Comparison of ENCODE assay signal across 33 cellular contexts in the genomic region with DNA sequence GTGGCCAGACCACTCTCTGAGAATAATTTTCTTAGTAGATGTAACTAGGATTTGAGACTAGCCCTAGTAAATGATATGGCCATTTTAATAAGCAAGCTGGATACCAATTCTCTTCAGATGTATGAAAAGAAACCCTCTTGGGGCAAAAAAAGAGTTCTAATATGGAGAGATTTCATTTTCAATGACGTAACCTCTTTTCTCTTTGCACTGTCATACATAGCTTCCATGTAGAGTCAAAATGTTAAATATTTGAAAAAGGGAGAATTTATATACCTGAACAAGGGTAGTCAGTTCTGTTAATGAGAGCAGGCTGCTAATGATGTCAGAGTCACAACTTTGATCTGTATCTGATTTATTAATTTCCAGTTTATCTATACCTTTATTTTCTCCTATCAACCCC.
A peak's percentile ranks its signal among the peaks of the same experiment; 100 is the strongest.
DNase-seq lines count a peak whose midpoint lies in the region; ATAC-seq, FAIRE-seq and TF ChIP-seq lines count a peak whose summit lies in the region.
"Had no signal": no experiment of that assay in that cellular context is flagged by ENCODE, and none has a peak within 500 bp of the region (broad histone marks: within the 10 kb centered on the region; RNA-seq: fewer than 3 reads in every experiment).

No MANE protein-coding gene starts in this region.

- H3K27ac ChIP-seq in HepG2 (ENCODE audit: extremely low read length, insufficient read depth, low read length) (no peak overlapping the region), right lobe of liver (no peak overlapping the region), HEK293 (ENCODE audit: extremely low read depth, low read depth, low read length) (no peak overlapping the region), GM12878 (ENCODE audit: control insufficient read depth, insufficient read depth) (no peak overlapping the region)
- H3K27ac ChIP-seq: 22Rv1; A549; BLaER1; BLaER1 treated with 17β-estradiol and CSF1 and Interleukin-3, amounts not matched to agents 10 nM and 100 nM; C4-2B had no signal

- CTCF ChIA-PET in HepG2 (lab: Yijun Ruan, JAX; ENCODE audit: low intra/inter-chr PET ratio, low total read pairs) (no interaction called here), HEK293 (lab: Yijun Ruan, JAX) (interaction anchor here (0.7 kb wide), 1 partner anchor 203 kb away, joined by 3 read pairs; no protein-coding TSS in a partner anchor), GM12878 (lab: Yijun Ruan, JAX) (no interaction called here)

- H3K36me3 ChIP-seq in HepG2 (replicated peaks in 1 of 2; ENCODE audit: control insufficient read depth in 1 of 2, insufficient read depth in 2 of 2, low read length in 2 of 2) (no peaks in the 10 kb centered on the region), right lobe of liver (no peaks in the 10 kb centered on the region), HEK293 (ENCODE audit: control insufficient read depth in 2 of 2, insufficient read depth in 1 of 2, low read length in 2 of 2) (no peaks in the 10 kb centered on the region), GM12878 (ENCODE audit: control insufficient read depth in 2 of 2, insufficient read depth in 2 of 2, low read length in 1 of 2) (no peaks in the 10 kb centered on the region)
- H3K36me3 ChIP-seq: BE2C; BLaER1; BLaER1 treated with 17β-estradiol and CSF1 and Interleukin-3, amounts not matched to agents 10 nM and 100 nM had no signal

- TF ChIP-seq EP300 in HepG2 (IDR thresholded peaks at IDR 0.05; ENCODE audit: low read depth in 2 of 2, low read length in 2 of 2) = no peak
- TF ChIP-seq EP300 in HepG2 (CRISPR knock-in tag; IDR thresholded peaks at IDR 0.05; ENCODE audit: borderline replicate concordance) = no peak
- no peak for TF ChIP-seq EP300 in GM12878 (IDR thresholded peaks at IDR 0.05; ENCODE audit: borderline replicate concordance in 1 of 2, control insufficient read depth in 1 of 2, low read depth in 2 of 2, low read length in 2 of 2)

- SMC1A ChIA-PET in GM12878 (lab: Charles Lee; ENCODE audit: uncharacterized antibody, unreplicated experiment) = no interaction called here

- FAIRE-seq in HepG2 (lab: Jason Lieb, UNC) (no peak), GM12878 (lab: Jason Lieb, UNC) (no peak)
- FAIRE-seq: A204.1, A549, D721Med had no signal

- intact Hi-C loops in HepG2 (cut with micrococcal nuclease; ENCODE audit: unreplicated experiment) (no loop called here), right lobe of liver (cut with DNase I) (no loop called here), GM12878 (cut with micrococcal nuclease; ENCODE audit: unreplicated experiment) (no loop called here)

- ATAC-seq in HepG2 (no peak), right lobe of liver (no peak), GM12878 (no peak)
- ATAC-seq: A549; CD8-positive, alpha-beta T cell had no signal

- H2AFZ ChIP-seq in HepG2 (ENCODE audit: low read length) (no peak overlapping the region), GM12878 (ENCODE audit: control insufficient read depth, low read depth, low read length) (no peak overlapping the region)

- TF ChIP-seq CTCF in HepG2 (CRISPR knock-in tag; IDR thresholded peaks at IDR 0.05) = no peak
- no peak for TF ChIP-seq CTCF in right lobe of liver (IDR thresholded peaks at IDR 0.05)
- no peak for TF ChIP-seq CTCF in HEK293 (tag by site-specific recombination; IDR thresholded peaks at IDR 0.05)
- TF ChIP-seq CTCF in GM12878 (IDR thresholded peaks at IDR 0.05 in 2 of 3, conservative IDR thresholded peaks at IDR 0.05 in 1 of 3; ENCODE audit: control insufficient read depth in 2 of 3, extremely low read depth in 1 of 3, insufficient read depth in 1 of 3, low read depth in 3 of 3, low read length in 3 of 3) = no peak

- POLR2A ChIA-PET in HepG2 (lab: Yijun Ruan, JAX) (no interaction called here), HEK293 (lab: Yijun Ruan, JAX) (no interaction called here), GM12878 (lab: Charles Lee) (no interaction called here)

- TF ChIP-seq RAD21 in HepG2 (CRISPR knock-in tag; IDR thresholded peaks at IDR 0.05) (no peak), GM12878 (IDR thresholded peaks at IDR 0.05; ENCODE audit: insufficient read depth, low read depth, low read length) (no peak)

- DNase-seq in HepG2 (ENCODE audit: low spot score) (no peak), right lobe of liver (no peak), GM12878 (ENCODE audit: low read depth, low spot score) (no peak), NCI-H69 (lab: John Stamatoyannopoulos, UW) (no peak), T-helper 9 cell (no peak)
- DNase-seq: 8988T; ACHN; AML-193; BE2C; C1 segment of cervical spinal cord; Caco-2; Calu3; CD4-positive, alpha-beta memory T cell; CD4-positive, alpha-beta T cell; CD4-positive, CD25-positive, alpha-beta regulatory T cell; CD8-positive, alpha-beta memory T cell; CD8-positive, alpha-beta T cell; COR-L47; DMS 273 treated with DMSO at 0.1 percent for 48 hours; DMS153; DMS53; DMS79; DMS79 treated with DMSO at 0.1 percent for 48 hours; DND-41; EL had no signal

- TF ChIP-seq POLR2A in HepG2 (IDR thresholded peaks at IDR 0.05; ENCODE audit: insufficient read depth in 1 of 2, low read depth in 2 of 2, low read length in 2 of 2) (no peak), right lobe of liver (IDR thresholded peaks at IDR 0.05) (no peak), GM12878 (IDR thresholded peaks at IDR 0.05; ENCODE audit: low read depth, low read length) (no peak)

- RAD21 ChIA-PET in GM12878 (lab: Charles Lee; ENCODE audit: unreplicated experiment) = no interaction called here

- H3K27me3 ChIP-seq in HepG2 (ENCODE audit: control insufficient read depth in 1 of 2, insufficient read depth in 2 of 2, low read length in 2 of 2) (no peaks in the 10 kb centered on the region; a peak in 1 of 5 replicates), right lobe of liver (no peaks in the 10 kb centered on the region), GM12878 (replicated peaks in 1 of 2; ENCODE audit: control insufficient read depth in 2 of 2, insufficient read depth in 2 of 2, low read length in 1 of 2) (no peaks in the 10 kb centered on the region)
- H3K27me3 ChIP-seq: BE2C; BLaER1; BLaER1 treated with 17β-estradiol and CSF1 and Interleukin-3, amounts not matched to agents 10 nM and 100 nM had no signal

- in situ Hi-C loops in HepG2 (cut with HindIII; ENCODE audit: extremely low pct_ligation_motif_present, low pct_unique_long_range_greater_than_20kb) (loop anchor here (25.0 kb wide), 3 partner anchors 669 to 1769 kb away; no protein-coding TSS in a partner anchor), GM12878 (cut with MboI) (loop anchor here (10.0 kb wide), 1 partner anchor 667 kb away; no protein-coding TSS in a partner anchor)

- 7% methylated on average over 1 of the region's 1 CpG for WGBS in HepG2 (ENCODE audit: low lambda C conversion rate)
- 83% methylated on average over 1 of the region's 1 CpG for WGBS in right lobe of liver (ENCODE audit: insufficient coverage, low coverage, low lambda C conversion rate, missing lambda C conversion rate)
- WGBS in GM12878 (ENCODE audit: insufficient coverage, insufficient replicate concordance, low lambda C conversion rate, missing lambda C conversion rate) = 25% methylated on average over 1 of the region's 1 CpG

- H3K9ac ChIP-seq in HepG2 (ENCODE audit: insufficient read depth, low read depth, low read length) = no peak overlapping the region
- no peak overlapping the region for H3K9ac ChIP-seq in GM12878 (ENCODE audit: control insufficient read depth, insufficient read depth, low read length)
- H3K9ac ChIP-seq: BLaER1; BLaER1 treated with 17β-estradiol and CSF1 and Interleukin-3, amounts not matched to agents 10 nM and 100 nM had no signal

- H3K79me2 ChIP-seq in HepG2 (ENCODE audit: insufficient read depth, low read length) (no peaks in the 10 kb centered on the region), GM12878 (ENCODE audit: control insufficient read depth, insufficient read depth, low read length) (no peaks in the 10 kb centered on the region)

- BruUV-seq in HepG2 (replicated peaks; lab: Mats Ljungman, UMichigan) = no TSS peak
- BruUV-seq in GM12878 (replicated peaks; lab: Mats Ljungman, UMichigan) = no TSS peak

- H4K20me1 ChIP-seq in HepG2 (ENCODE audit: insufficient read depth, low read length) (no peaks in the 10 kb centered on the region), GM12878 (ENCODE audit: control insufficient read depth, insufficient read depth) (no peaks in the 10 kb centered on the region)
- H4K20me1 ChIP-seq: BLaER1; BLaER1 treated with 17β-estradiol and CSF1 and Interleukin-3, amounts not matched to agents 10 nM and 100 nM had no signal

- H3K4me3 ChIP-seq in HepG2 (replicated peaks in 1 of 3; ENCODE audit: insufficient read depth in 1 of 3, low read depth in 2 of 3, low read length in 3 of 3) (no peak overlapping the region), right lobe of liver (no peak overlapping the region), HEK293 (ENCODE audit: low read depth, low read length) (no peak overlapping the region), GM12878 (no peak overlapping the region)
- H3K4me3 ChIP-seq: A549; BLaER1; BLaER1 treated with 17β-estradiol and CSF1 and Interleukin-3, amounts not matched to agents 10 nM and 100 nM had no signal

- H3K4me1 ChIP-seq in HepG2 (ENCODE audit: insufficient read depth, low read length) (no peaks in the 10 kb centered on the region), right lobe of liver (no peaks in the 10 kb centered on the region), HEK293 (ENCODE audit: control insufficient read depth, insufficient read depth, low read length) (no peaks in the 10 kb centered on the region), GM12878 (ENCODE audit: control insufficient read depth, insufficient read depth, low read length) (no peaks in the 10 kb centered on the region)
- H3K4me1 ChIP-seq: A549; BLaER1; BLaER1 treated with 17β-estradiol and CSF1 and Interleukin-3, amounts not matched to agents 10 nM and 100 nM; Caco-2 had no signal

- H3K9me3 ChIP-seq in HepG2 (ENCODE audit: low read length) (no peaks in the 10 kb centered on the region), right lobe of liver (no peaks in the 10 kb centered on the region), HEK293 (ENCODE audit: control insufficient read depth, insufficient read depth, low read depth, low read length) (no peaks in the 10 kb centered on the region), GM12878 (replicated peaks; ENCODE audit: control insufficient read depth, insufficient read depth, low read length) (no peaks in the 10 kb centered on the region)
- H3K9me3 ChIP-seq: A549; BE2C; BLaER1; BLaER1 treated with 17β-estradiol and CSF1 and Interleukin-3, amounts not matched to agents 10 nM and 100 nM; Caco-2 had no signal

- H3K4me2 ChIP-seq in HepG2 (ENCODE audit: low read depth, low read length) = no peak overlapping the region
- H3K4me2 ChIP-seq in GM12878 (ENCODE audit: control insufficient read depth, insufficient read depth) = no peak overlapping the region
- H3K4me2 ChIP-seq: A549; BLaER1; BLaER1 treated with 17β-estradiol and CSF1 and Interleukin-3, amounts not matched to agents 10 nM and 100 nM had no signal

TF ChIP-seq in HepG2, 621 proteins besides CTCF, POLR2A, EP300 and RAD21 (continues in another document):
- TF ChIP-seq CREB1 (IDR thresholded peaks at IDR 0.05) (peak; percentile 49; the same call in 1 of the 2 replicates), CREB1 (CRISPR knock-in tag; IDR thresholded peaks at IDR 0.05) (no peak)

TF ChIP-seq in HEK293, 187 proteins besides CTCF, POLR2A, EP300 and RAD21 (continues in another document):
- no peak for TF ChIP-seq ZNF561 (tag by site-specific recombination; IDR thresholded peaks at IDR 0.05; ENCODE audit: borderline replicate concordance)

TF ChIP-seq in GM12878, 131 proteins besides CTCF, POLR2A, EP300 and RAD21 (continues in another document):
- TF ChIP-seq CHD1 (IDR thresholded peaks at IDR 0.05; ENCODE audit: low read depth, low read length) = no peak
